1 cellular context compared by ENCODE assay signal in the genomic region with DNA sequence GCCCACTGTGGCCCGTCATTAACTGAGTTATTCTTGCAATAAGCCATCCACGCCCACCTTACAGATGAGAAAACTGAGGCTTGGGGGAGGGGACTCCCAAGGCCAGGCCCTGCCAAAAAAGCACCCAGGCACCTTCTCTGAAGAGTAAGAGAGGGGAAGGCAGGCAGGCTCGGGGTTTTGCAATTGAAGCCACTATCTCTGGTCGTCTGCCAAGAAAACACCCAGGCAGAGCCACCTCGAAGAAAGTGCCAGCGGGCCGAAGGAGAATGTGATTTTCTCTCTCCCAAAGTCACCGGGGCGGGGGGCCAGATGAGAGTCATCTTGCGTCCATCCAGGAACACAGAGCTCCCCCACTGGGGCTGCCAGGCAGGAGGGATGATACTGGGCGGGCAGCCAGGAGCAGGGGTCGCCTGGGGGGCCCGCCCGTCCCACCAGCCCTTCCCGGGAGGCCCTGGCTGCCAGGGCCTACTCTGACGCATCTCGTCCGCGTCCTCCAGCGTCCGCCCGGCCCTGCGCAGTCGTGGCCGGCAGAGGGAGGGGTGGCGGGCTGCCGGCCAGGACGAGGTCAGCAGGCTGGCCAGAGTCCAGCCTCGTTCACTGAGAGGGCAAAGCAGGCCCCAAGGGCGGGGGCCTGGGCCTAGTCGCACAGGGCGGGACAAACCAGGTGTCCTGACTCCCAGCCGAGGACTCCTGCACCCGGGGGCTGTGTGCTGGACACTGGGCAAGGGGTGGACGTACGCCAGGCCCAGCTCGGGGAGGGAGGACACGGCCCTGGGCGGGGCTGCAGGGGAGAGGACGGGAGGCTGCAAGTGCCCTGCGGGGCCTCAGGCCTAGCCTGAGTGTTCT.
TF ChIP-seq lines count a peak whose summit lies in the region.

No MANE protein-coding gene starts in this region.

TF ChIP-seq in A549, 52 proteins besides CTCF, POLR2A, EP300 and RAD21 (continued from another document):
- TF ChIP-seq ZSCAN20 (CRISPR knock-in tag; IDR thresholded peaks at IDR 0.05): peak; percentile 47; the same call in 1 of the 2 replicates
- TF ChIP-seq CHD2 (IDR thresholded peaks at IDR 0.05; ENCODE audit: low read length, partially characterized antibody): no peak
- no peak for TF ChIP-seq ZC3H11A (IDR thresholded peaks at IDR 0.05)
- peak; percentile 65; the same call in 1 of the 2 replicates for TF ChIP-seq EHF (CRISPR knock-in tag; IDR thresholded peaks at IDR 0.05)
- no peak for TF ChIP-seq NPAS2 (CRISPR knock-in tag; IDR thresholded peaks at IDR 0.05; ENCODE audit: borderline replicate concordance)
- peak; percentile 78 for TF ChIP-seq JUNB (IDR thresholded peaks at IDR 0.05)
- TF ChIP-seq KDM1A (IDR thresholded peaks at IDR 0.05; ENCODE audit: low read depth): peak; percentile 76; the same call in 1 of the 2 replicates
- TF ChIP-seq, protein P1, sequence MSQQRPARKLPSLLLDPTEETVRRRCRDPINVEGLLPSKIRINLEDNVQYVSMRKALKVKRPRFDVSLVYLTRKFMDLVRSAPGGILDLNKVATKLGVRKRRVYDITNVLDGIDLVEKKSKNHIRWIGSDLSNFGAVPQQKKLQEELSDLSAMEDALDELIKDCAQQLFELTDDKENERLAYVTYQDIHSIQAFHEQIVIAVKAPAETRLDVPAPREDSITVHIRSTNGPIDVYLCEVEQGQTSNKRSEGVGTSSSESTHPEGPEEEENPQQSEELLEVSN (IDR thresholded peaks at IDR 0.05; ENCODE audit: borderline replicate concordance, low read depth): peak; percentile 71; the same call in 1 of the 2 replicates
- TF ChIP-seq ESRRA (IDR thresholded peaks at IDR 0.05; ENCODE audit: borderline replicate concordance, low read length): 0 out of 2 replicates have a peak, but pooled peaks have one; percentile 11
- no peak for TF ChIP-seq FOSL2 (IDR thresholded peaks at IDR 0.05)
- TF ChIP-seq FOSL2 (CRISPR knock-in tag; IDR thresholded peaks at IDR 0.05): peak; percentile 67
- peak; percentile 38 for TF ChIP-seq SMC3 (IDR thresholded peaks at IDR 0.05)
- TF ChIP-seq CEBPB (IDR thresholded peaks at IDR 0.05): peak; percentile 91 to 92
- TF ChIP-seq JUN (IDR thresholded peaks at IDR 0.05): peak; percentile 87 to 97
- 0 out of 2 replicates have a peak, but pooled peaks have one; percentile 31 for TF ChIP-seq RFX5 (IDR thresholded peaks at IDR 0.05)
- peak; percentile 84 for TF ChIP-seq GATA3 (IDR thresholded peaks at IDR 0.05; ENCODE audit: borderline replicate concordance)
- TF ChIP-seq FOXS1 (CRISPR knock-in tag; IDR thresholded peaks at IDR 0.05): no peak
- TF ChIP-seq, protein P2, sequence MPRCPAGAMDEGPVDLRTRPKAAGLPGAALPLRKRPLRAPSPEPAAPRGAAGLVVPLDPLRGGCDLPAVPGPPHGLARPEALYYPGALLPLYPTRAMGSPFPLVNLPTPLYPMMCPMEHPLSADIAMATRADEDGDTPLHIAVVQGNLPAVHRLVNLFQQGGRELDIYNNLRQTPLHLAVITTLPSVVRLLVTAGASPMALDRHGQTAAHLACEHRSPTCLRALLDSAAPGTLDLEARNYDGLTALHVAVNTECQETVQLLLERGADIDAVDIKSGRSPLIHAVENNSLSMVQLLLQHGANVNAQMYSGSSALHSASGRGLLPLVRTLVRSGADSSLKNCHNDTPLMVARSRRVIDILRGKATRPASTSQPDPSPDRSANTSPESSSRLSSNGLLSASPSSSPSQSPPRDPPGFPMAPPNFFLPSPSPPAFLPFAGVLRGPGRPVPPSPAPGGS (IDR thresholded peaks at IDR 0.05): peak; percentile 59; the same call in 2 of the 3 replicates
- TF ChIP-seq, protein P3, sequence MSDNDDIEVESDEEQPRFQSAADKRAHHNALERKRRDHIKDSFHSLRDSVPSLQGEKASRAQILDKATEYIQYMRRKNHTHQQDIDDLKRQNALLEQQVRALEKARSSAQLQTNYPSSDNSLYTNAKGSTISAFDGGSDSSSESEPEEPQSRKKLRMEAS (IDR thresholded peaks at IDR 0.05): peak; percentile 87
- 0 out of 2 replicates have a peak, but pooled peaks have one; percentile 55 for TF ChIP-seq HEYL (CRISPR knock-in tag; IDR thresholded peaks at IDR 0.05)
- TF ChIP-seq HOXA7 (CRISPR knock-in tag; IDR thresholded peaks at IDR 0.05): peak; percentile 51; the same call in 1 of the 2 replicates
